ENCODE assay signal across 1 cellular context in the genomic region with DNA sequence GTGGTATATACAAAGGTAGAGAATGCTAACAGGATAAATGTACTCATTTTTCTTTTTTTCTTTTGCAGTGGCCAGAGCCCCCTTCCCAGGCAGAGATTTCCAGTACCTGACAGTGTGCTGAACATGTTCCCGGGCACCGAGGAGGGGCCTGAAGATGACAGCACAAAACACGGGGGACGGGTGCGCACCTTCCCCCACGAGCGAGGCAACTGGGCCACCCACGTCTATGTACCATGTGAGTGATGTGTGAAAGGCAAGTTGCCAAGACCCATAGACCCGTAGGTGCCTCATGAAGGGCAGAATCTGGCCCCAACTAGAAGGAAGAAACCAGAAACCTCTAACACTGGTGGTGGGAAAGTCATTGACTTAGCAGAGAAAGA.
TF ChIP-seq lines count a peak whose summit lies in the region.

No MANE protein-coding gene starts in this region.

TF ChIP-seq in SK-N-SH treated with all-trans-retinoic acid at 6 μM for 48 hours, 23 proteins besides CTCF, POLR2A, EP300 and RAD21:
- TF ChIP-seq, protein P1, sequence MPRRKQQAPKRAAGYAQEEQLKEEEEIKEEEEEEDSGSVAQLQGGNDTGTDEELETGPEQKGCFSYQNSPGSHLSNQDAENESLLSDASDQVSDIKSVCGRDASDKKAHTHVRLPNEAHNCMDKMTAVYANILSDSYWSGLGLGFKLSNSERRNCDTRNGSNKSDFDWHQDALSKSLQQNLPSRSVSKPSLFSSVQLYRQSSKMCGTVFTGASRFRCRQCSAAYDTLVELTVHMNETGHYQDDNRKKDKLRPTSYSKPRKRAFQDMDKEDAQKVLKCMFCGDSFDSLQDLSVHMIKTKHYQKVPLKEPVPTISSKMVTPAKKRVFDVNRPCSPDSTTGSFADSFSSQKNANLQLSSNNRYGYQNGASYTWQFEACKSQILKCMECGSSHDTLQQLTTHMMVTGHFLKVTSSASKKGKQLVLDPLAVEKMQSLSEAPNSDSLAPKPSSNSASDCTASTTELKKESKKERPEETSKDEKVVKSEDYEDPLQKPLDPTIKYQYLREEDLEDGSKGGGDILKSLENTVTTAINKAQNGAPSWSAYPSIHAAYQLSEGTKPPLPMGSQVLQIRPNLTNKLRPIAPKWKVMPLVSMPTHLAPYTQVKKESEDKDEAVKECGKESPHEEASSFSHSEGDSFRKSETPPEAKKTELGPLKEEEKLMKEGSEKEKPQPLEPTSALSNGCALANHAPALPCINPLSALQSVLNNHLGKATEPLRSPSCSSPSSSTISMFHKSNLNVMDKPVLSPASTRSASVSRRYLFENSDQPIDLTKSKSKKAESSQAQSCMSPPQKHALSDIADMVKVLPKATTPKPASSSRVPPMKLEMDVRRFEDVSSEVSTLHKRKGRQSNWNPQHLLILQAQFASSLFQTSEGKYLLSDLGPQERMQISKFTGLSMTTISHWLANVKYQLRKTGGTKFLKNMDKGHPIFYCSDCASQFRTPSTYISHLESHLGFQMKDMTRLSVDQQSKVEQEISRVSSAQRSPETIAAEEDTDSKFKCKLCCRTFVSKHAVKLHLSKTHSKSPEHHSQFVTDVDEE (CRISPR knock-in tag; IDR thresholded peaks at IDR 0.05): no peak
- TF ChIP-seq CSDC2 (CRISPR knock-in tag; IDR thresholded peaks at IDR 0.05): no peak
- TF ChIP-seq ESRRG (CRISPR knock-in tag; IDR thresholded peaks at IDR 0.05): no peak
- TF ChIP-seq OSR1 (CRISPR knock-in tag; IDR thresholded peaks at IDR 0.05): no peak
- TF ChIP-seq ZC3H10 (CRISPR knock-in tag; IDR thresholded peaks at IDR 0.05): no peak
- no peak for TF ChIP-seq TCF4 (CRISPR knock-in tag; IDR thresholded peaks at IDR 0.05; ENCODE audit: borderline replicate concordance)
- TF ChIP-seq, protein P2, sequence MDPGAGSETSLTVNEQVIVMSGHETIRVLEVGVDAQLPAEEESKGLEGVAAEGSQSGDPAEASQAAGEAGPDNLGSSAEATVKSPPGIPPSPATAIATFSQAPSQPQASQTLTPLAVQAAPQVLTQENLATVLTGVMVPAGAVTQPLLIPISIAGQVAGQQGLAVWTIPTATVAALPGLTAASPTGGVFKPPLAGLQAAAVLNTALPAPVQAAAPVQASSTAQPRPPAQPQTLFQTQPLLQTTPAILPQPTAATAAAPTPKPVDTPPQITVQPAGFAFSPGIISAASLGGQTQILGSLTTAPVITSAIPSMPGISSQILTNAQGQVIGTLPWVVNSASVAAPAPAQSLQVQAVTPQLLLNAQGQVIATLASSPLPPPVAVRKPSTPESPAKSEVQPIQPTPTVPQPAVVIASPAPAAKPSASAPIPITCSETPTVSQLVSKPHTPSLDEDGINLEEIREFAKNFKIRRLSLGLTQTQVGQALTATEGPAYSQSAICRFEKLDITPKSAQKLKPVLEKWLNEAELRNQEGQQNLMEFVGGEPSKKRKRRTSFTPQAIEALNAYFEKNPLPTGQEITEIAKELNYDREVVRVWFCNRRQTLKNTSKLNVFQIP (CRISPR knock-in tag; IDR thresholded peaks at IDR 0.05; ENCODE audit: borderline replicate concordance, low read depth): no peak
- TF ChIP-seq GLIS3 (CRISPR knock-in tag; IDR thresholded peaks at IDR 0.05): no peak
TF ChIP-seq in SK-N-SH treated with all-trans-retinoic acid at 6 μM for 48 hours: peak in this region for 0.
